In the genomic region with DNA sequence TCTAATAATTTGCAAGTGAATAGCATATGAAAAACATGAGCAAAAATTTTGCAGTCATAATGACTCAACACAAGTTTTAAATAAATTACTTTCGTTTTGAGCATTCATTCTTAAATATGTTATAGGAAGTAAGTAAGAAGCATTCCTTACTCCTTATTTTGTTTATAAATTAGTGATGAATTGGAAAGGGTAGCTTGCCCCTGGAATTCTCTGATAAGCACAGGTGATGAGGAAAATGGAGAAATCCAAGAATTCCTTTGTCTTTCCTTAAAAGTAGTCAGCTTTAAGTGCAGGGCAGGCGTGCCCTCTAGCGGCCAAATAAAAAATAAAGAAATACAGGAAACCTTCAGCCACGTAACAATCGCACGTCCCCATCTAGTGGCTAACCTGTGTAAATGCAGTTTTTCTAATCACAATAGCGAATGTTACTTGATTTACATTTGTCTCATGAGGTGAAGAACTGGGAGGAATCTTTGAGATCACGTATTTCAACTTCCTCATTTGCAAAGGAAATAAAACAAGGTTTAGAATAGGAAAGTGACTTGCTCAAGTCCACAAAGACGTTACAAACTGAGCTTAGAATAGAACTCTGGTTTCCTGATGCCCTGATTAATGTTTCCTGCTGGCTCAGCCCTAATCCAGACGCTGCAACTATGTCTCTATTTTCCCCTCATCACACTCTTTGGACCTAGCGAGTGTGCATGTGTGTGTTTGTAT, we compare ENCODE assay signal across 8 cellular contexts. TPM values are rescaled to one million over a fixed set of nuclear protein-coding genes. Genes with fewer than 3 reads are reported as not detected.
A peak's percentile ranks its signal among the peaks of the same experiment; 100 is the strongest.
DNase-seq lines count a peak whose midpoint lies in the region; ATAC-seq, FAIRE-seq and TF ChIP-seq lines count a peak whose summit lies in the region.

No MANE protein-coding gene starts in this region.

- H3K4me3 ChIP-seq in RWPE2 (ENCODE audit: severe bottlenecking), result no peak overlapping the region
- no peak overlapping the region for H3K4me3 ChIP-seq in brain microvascular endothelial cell (ENCODE audit: low read depth, low read length)
- peak overlapping the region in 1 of 2 donors; percentile 34 for H3K4me3 ChIP-seq in kidney (ENCODE audit: low read length in 2 of 2)

- DNase-seq in RWPE2 (ENCODE audit: low spot score), result no peak
- DNase-seq in brain microvascular endothelial cell, result peak; percentile 79
- DNase-seq in kidney, result no peak
- DNase-seq in stimulated activated CD4-positive, alpha-beta T cell treated with anti-CD3 and anti-CD28 coated beads, Interleukin-1b, Interleukin-23, amount 100 ng/mL, for 48 hours, result peak; percentile 54
- no peak for DNase-seq in NCI-H524 treated with DMSO at 0.1 percent for 48 hours (lab: John Stamatoyannopoulos, UW)
- no peak for DNase-seq in erythroblast (lab: John Stamatoyannopoulos, UW)

- peak; percentile 93 for FAIRE-seq in kidney (lab: Jason Lieb, UNC)

- ATAC-seq in GM18505 (IDR thresholded peaks at IDR 0.05; ENCODE audit: unreplicated experiment) (peak; percentile 90), HG02870 (IDR thresholded peaks at IDR 0.05; ENCODE audit: unreplicated experiment) (peak; percentile 91), RWPE2 (ENCODE audit: low read depth) (peak; percentile 64)

- H3K27ac ChIP-seq in RWPE2 (ENCODE audit: poor library complexity, severe bottlenecking) (no peak overlapping the region), brain microvascular endothelial cell (no peak overlapping the region), kidney (ENCODE audit: low read depth in 2 of 2, low read length in 2 of 2) (no peak overlapping the region)

- H3K9ac ChIP-seq in kidney (ENCODE audit: low read length in 2 of 2), result no peak overlapping the region

- no peaks in the 10 kb centered on the region for H3K27me3 ChIP-seq in RWPE2 (ENCODE audit: insufficient read depth, poor library complexity, severe bottlenecking)
- peaks cover 2% of the 10 kb centered on the region for H3K27me3 ChIP-seq in brain microvascular endothelial cell (replicated peaks)

- H3K9me3 ChIP-seq in RWPE2 (ENCODE audit: severe bottlenecking), result no peaks in the 10 kb centered on the region
- no peaks in the 10 kb centered on the region for H3K9me3 ChIP-seq in kidney (ENCODE audit: control insufficient read depth in 1 of 2, low read length in 2 of 2)

- intact Hi-C loops in kidney (cut with DNase I), result no loop called here

- TF ChIP-seq CTCF in RWPE2 (IDR thresholded peaks at IDR 0.05; ENCODE audit: poor library complexity, severe bottlenecking), result peak; percentile 95
- peak; percentile 84 for TF ChIP-seq CTCF in brain microvascular endothelial cell (IDR thresholded peaks at IDR 0.05; ENCODE audit: low read depth, low read length, missing control alignments)
- TF ChIP-seq CTCF in kidney (IDR thresholded peaks at IDR 0.05; ENCODE audit: borderline replicate concordance, extremely low read depth, insufficient read depth), result peak; percentile 97

- H3K36me3 ChIP-seq in RWPE2 (ENCODE audit: low read depth) (no peaks in the 10 kb centered on the region), brain microvascular endothelial cell (replicated peaks) (no peaks in the 10 kb centered on the region), kidney (ENCODE audit: control insufficient read depth in 1 of 2, insufficient read depth in 2 of 2, low read length in 2 of 2) (no peaks in the 10 kb centered on the region)

- no peaks in the 10 kb centered on the region for H3K4me1 ChIP-seq in RWPE2 (ENCODE audit: insufficient read depth, poor library complexity, severe bottlenecking)
- H3K4me1 ChIP-seq in kidney (ENCODE audit: control insufficient read depth in 1 of 2, insufficient read depth in 1 of 2, low read depth in 1 of 2, low read length in 2 of 2), result peaks cover 0 to 2% of the 10 kb centered on the region in 2 donors

- in situ Hi-C loops in brain microvascular endothelial cell (cut with HindIII; ENCODE audit: low pct_ligation_motif_present, low sequenced_read_pairs), result no loop called here

- TF ChIP-seq POLR2A in GM18505 (IDR thresholded peaks at IDR 0.05; ENCODE audit: borderline replicate concordance, extremely low read depth, insufficient read depth, insufficient read length) (no peak), erythroblast (IDR thresholded peaks at IDR 0.05; ENCODE audit: low read length) (no peak)

RNA-seq across cellular contexts. Expression of gene ZNG1B, which starts 47.2 kb away (rescaled TPM):
- total RNA-seq in kidney, result 31.0 TPM
- polyA plus RNA-seq in kidney (ENCODE audit: insufficient read depth, low read depth, low replicate concordance), result 32.7 TPM

Comparison
In these comparisons a context has a peak if more than half of its experiments do, and no peak if none do; other contexts are left out.
1. DNase-seq: peak in brain microvascular endothelial cell (single experiment) and stimulated activated CD4-positive, alpha-beta T cell treated with anti-CD3 and anti-CD28 coated beads, Interleukin-1b, Interleukin-23, amount 100 ng/mL, for 48 hours (single experiment); none in RWPE2 (single experiment), kidney (single experiment), NCI-H524 treated with DMSO at 0.1 percent for 48 hours (single experiment) and erythroblast (0 of 2).
2. Peak in every context shown above with its lines, with median percentiles within 50 percentile points of each other: ATAC-seq and CTCF ChIP-seq.